Comparison of ENCODE assay signal across 9 cellular contexts in the genomic region with DNA sequence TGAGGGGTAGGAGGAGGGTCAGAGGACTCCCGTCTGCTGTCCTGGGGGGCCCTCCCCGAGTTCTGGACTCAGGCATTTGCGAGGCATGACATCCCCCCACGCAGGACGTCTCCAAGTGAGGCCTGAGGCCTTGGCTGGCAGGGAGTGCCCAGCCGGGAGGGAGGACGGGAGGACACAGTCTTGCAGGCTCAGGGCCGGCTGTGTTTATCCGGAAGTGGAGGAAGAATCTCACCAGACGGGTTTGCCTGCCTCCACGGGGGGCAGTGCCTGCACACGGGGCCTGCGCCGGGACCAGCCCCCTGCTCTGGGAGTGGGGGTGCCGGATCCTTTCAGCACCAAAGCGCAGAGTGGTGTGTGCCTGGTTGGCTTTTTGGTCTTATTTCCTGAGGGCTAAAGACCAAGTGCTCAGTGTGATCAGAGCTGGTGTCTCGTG. TPM values are rescaled to one million over a fixed set of nuclear protein-coding genes. Genes with fewer than 3 reads are reported as not detected.
DNase-seq lines count a peak whose midpoint lies in the region; ATAC-seq and TF ChIP-seq lines count a peak whose summit lies in the region.
"Had no signal": no experiment of that assay in that cellular context is flagged by ENCODE, and none has a peak within 500 bp of the region (broad histone marks: within the 10 kb centered on the region; RNA-seq: fewer than 3 reads in every experiment).

No MANE protein-coding gene starts in this region.

- H3K36me3 ChIP-seq in lower lobe of right lung, result peaks cover 29% of the 10 kb centered on the region

- TF ChIP-seq CTCF in lower lobe of right lung (IDR thresholded peaks at IDR 0.05), result no peak

- intact Hi-C loops in lower lobe of right lung (cut with DNase I), result no loop called here

- no peaks in the 10 kb centered on the region for H3K9me3 Mint-ChIP-seq in activated T-cell treated with anti-CD3 and anti-CD28 coated beads, Interleukin-2, amount 50 U/mL, for 72 hours

- H3K27ac Mint-ChIP-seq in activated T-cell treated with anti-CD3 and anti-CD28 coated beads, Interleukin-2, amount 50 U/mL, for 72 hours, result no peak overlapping the region

- no peaks in the 10 kb centered on the region for H3K27me3 ChIP-seq in lower lobe of right lung (ENCODE audit: low read depth)

- H3K27ac ChIP-seq in cingulate gyrus (ENCODE audit: low read depth, low read length) (peak overlapping the region; percentile 44), lower lobe of right lung (peak overlapping the region; percentile 95)

- H3K36me3 Mint-ChIP-seq in activated T-cell treated with anti-CD3 and anti-CD28 coated beads, Interleukin-2, amount 50 U/mL, for 72 hours (ENCODE audit: insufficient read depth in 2 of 2), result no peaks in the 10 kb centered on the region

- peak overlapping the region; percentile 42 for H3K4me3 ChIP-seq in lower lobe of right lung

- peak overlapping the region; percentile 36 to 63 for H3K4me3 Mint-ChIP-seq in activated T-cell treated with anti-CD3 and anti-CD28 coated beads, Interleukin-2, amount 50 U/mL, for 72 hours

- peak in 1 of 2 donors; percentile 21 for ATAC-seq in activated T-cell treated with anti-CD3 and anti-CD28 coated beads, Interleukin-2, amount 50 U/mL, for 72 hours (replicated peaks in 1 of 2)
- peak; percentile 91 to 92 for ATAC-seq in lower lobe of right lung
- no peak for ATAC-seq in HG02623 (IDR thresholded peaks at IDR 0.05; ENCODE audit: unreplicated experiment)

- no peaks in the 10 kb centered on the region for H3K27me3 Mint-ChIP-seq in activated T-cell treated with anti-CD3 and anti-CD28 coated beads, Interleukin-2, amount 50 U/mL, for 72 hours (ENCODE audit: low read depth)

- DNase-seq in activated T-cell treated with anti-CD3 and anti-CD28 coated beads, Interleukin-2, amount 50 U/mL, for 72 hours, result no peak
- DNase-seq in activated T-cell treated with anti-CD3 and anti-CD28 coated beads, Interleukin-2, amount 50 U/mL, for 48 hours, result no peak
- peak; percentile 90 for DNase-seq in lower lobe of right lung
- DNase-seq in ureter (ENCODE audit: low spot score), result peak; percentile 93
- DNase-seq in Kasumi-1 (lab: John Stamatoyannopoulos, UW), result no peak
- no peak for DNase-seq in MV-4-11 (lab: John Stamatoyannopoulos, UW)
- DNase-seq: DND-41 had no signal

- peaks cover 8% of the 10 kb centered on the region for H3K4me1 Mint-ChIP-seq in activated T-cell treated with anti-CD3 and anti-CD28 coated beads, Interleukin-2, amount 50 U/mL, for 72 hours (ENCODE audit: low read depth)

- H3K4me1 ChIP-seq in lower lobe of right lung, result peaks cover 57% of the 10 kb centered on the region

- no peaks in the 10 kb centered on the region for H3K9me3 ChIP-seq in lower lobe of right lung

RNA-seq across cellular contexts. Expression of a gene that starts 10.9 kb away (rescaled TPM):
- total RNA-seq in activated T-cell treated with anti-CD3 and anti-CD28 coated beads, Interleukin-2, amount 50 U/mL, for 72 hours, result 1 to 10 TPM; 3.1 to 5.2 TPM
- 25.2 TPM for total RNA-seq in lower lobe of right lung
- 46.0 TPM for total RNA-seq in ureter

Comparison
In these comparisons a context has a peak if more than half of its experiments do, and no peak if none do; other contexts are left out.
1. DNase-seq: peak in lower lobe of right lung (single experiment) and ureter (single experiment); none in activated T-cell treated with anti-CD3 and anti-CD28 coated beads, Interleukin-2, amount 50 U/mL, for 72 hours (0 of 2), activated T-cell treated with anti-CD3 and anti-CD28 coated beads, Interleukin-2, amount 50 U/mL, for 48 hours (0 of 2), Kasumi-1 (0 of 2) and MV-4-11 (single experiment).